11 cellular contexts compared by ENCODE assay signal in the genomic region with DNA sequence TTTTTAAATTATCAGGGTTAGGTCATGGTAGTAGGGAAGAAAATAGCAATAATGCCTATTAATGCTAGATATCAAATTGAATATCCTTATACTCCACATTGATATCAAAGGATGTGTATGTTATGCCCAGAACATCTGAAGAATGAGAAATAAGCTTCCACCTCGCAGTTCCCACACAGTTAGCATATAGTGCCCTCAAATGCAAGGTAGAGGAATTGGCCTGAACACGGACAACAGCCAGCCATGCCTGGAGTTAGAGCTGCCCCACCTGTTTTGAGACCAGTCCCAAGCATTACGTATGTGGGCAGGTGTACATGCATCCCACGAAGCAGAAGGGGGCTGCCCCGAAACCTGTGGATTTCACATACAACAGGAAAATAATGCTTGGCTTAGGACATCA.
DNase-seq lines count a peak whose midpoint lies in the region; ATAC-seq and TF ChIP-seq lines count a peak whose summit lies in the region.
"Had no signal": no experiment of that assay in that cellular context is flagged by ENCODE, and none has a peak within 500 bp of the region (broad histone marks: within the 10 kb centered on the region; RNA-seq: fewer than 3 reads in every experiment).

No MANE protein-coding gene starts in this region.

- no peak overlapping the region for H2AFZ ChIP-seq in osteoblast (ENCODE audit: low read length)

- H3K27me3 ChIP-seq in osteoblast (ENCODE audit: insufficient read depth, low read length): no peaks in the 10 kb centered on the region

- H3K4me1 ChIP-seq in osteoblast (ENCODE audit: insufficient read depth, low read length): peaks cover 10% of the 10 kb centered on the region

- no peaks in the 10 kb centered on the region for H3K9me3 ChIP-seq in osteoblast (ENCODE audit: low read depth, low read length)

- H3K36me3 ChIP-seq in osteoblast (ENCODE audit: insufficient read depth, low read length): no peaks in the 10 kb centered on the region

- no peak overlapping the region for H3K27ac ChIP-seq in osteoblast (ENCODE audit: low read depth, low read length)

- no peaks in the 10 kb centered on the region for H4K20me1 ChIP-seq in osteoblast (ENCODE audit: insufficient read depth, low read length)

- H3K79me2 ChIP-seq in osteoblast (ENCODE audit: insufficient read depth, low read length): no peaks in the 10 kb centered on the region

- H3K4me2 ChIP-seq in osteoblast (ENCODE audit: insufficient read depth, low read length): no peak overlapping the region

- peak; percentile 53 for DNase-seq in NCI-H1694 treated with DMSO at 0.1 percent for 48 hours (lab: John Stamatoyannopoulos, UW)
- DNase-seq in cerebellar cortex (ENCODE audit: low spot score): peak; percentile 82
- DNase-seq in osteoblast (ENCODE audit: insufficient read length, low spot score, missing footprints): no peak
- no peak for DNase-seq in GM19240 (ENCODE audit: insufficient read length, low spot score)
- DNase-seq in pons (ENCODE audit: low spot score): no peak
- DNase-seq: naive B cell; NCI-H226; stimulated activated CD4-positive, alpha-beta T cell treated with anti-CD3 and anti-CD28 coated beads, Interleukin-2, amount 100 ng/mL, for 48 hours; T-helper 9 cell had no signal

- no peak for ATAC-seq in GM18861 (IDR thresholded peaks at IDR 0.05; ENCODE audit: unreplicated experiment)

- peak; percentile 25; the same call in 1 of the 3 replicates for TF ChIP-seq CTCF in GM12872 (IDR thresholded peaks at IDR 0.05; ENCODE audit: insufficient read depth, low read depth, low read length)
- TF ChIP-seq CTCF in osteoblast (IDR thresholded peaks at IDR 0.05; ENCODE audit: extremely low read depth, low read depth, low read length): peak; percentile 67

- no peak overlapping the region for H3K4me3 ChIP-seq in osteoblast (ENCODE audit: insufficient read depth, low read length)

Comparison
In these comparisons a context has a peak if more than half of its experiments do, and no peak if none do; other contexts are left out.
1. DNase-seq: peak in NCI-H1694 treated with DMSO at 0.1 percent for 48 hours (single experiment) and cerebellar cortex (single experiment); none in osteoblast (single experiment), GM19240 (single experiment) and pons (single experiment).